ENCODE assay signal across 8 cellular contexts in genomic region chr1:1115830-1116700, GRCh38. TPM values are rescaled to one million over a fixed set of nuclear protein-coding genes. Genes with fewer than 3 reads are reported as not detected.
A peak's percentile ranks its signal among the peaks of the same experiment; 100 is the strongest.
DNase-seq lines count a peak whose midpoint lies in the region; ATAC-seq and FAIRE-seq lines count a peak whose summit lies in the region.

TSS of gene C1orf159 (minus strand) at chr1:1116089. CDS start at chr1:1091543, 24,546 bp downstream.

- under 1% methylated on average over 104 of the region's 124 CpGs for WGBS in mesenchymal stem cell

- H3K36me3 ChIP-seq in NT2/D1 (ENCODE audit: insufficient read depth, insufficient read length, low read length) (peaks cover 19% of the 10 kb centered on the region), endocrine pancreas (ENCODE audit: control insufficient read depth, insufficient read depth, low read length) (no peaks in the 10 kb centered on the region), mesenchymal stem cell (ENCODE audit: control insufficient read depth in 1 of 2, insufficient read depth in 2 of 2, low read depth in 1 of 2, low read length in 2 of 2) (peaks cover 4 to 24% of the 10 kb centered on the region in 2 experiments)

- H3K4me2 ChIP-seq in mesenchymal stem cell (ENCODE audit: low read length, poor library complexity, severe bottlenecking) = peak within 1 kb of the TSS; percentile 99

- H3K79me1 ChIP-seq in mesenchymal stem cell (replicated peaks; ENCODE audit: low read length, poor library complexity, severe bottlenecking) = peaks cover 36% of the 10 kb centered on the region

- H3K9ac ChIP-seq in NT2/D1 (ENCODE audit: insufficient read length, low read depth) = peak within 1 kb of the TSS; percentile 82
- peak within 1 kb of the TSS; percentile 61 for H3K9ac ChIP-seq in endocrine pancreas (ENCODE audit: control insufficient read depth, insufficient read depth, low read length)
- peak within 1 kb of the TSS; percentile 74 for H3K9ac ChIP-seq in mesenchymal stem cell (ENCODE audit: low read length)

- H2AFZ ChIP-seq in mesenchymal stem cell (ENCODE audit: low read depth, low read length) = peak within 1 kb of the TSS; percentile 89

- H4K8ac ChIP-seq in mesenchymal stem cell (ENCODE audit: low read length) = peak within 1 kb of the TSS; percentile 79

- H3K27me3 ChIP-seq in NT2/D1 (ENCODE audit: insufficient read depth, insufficient read length) = peaks cover 27% of the 10 kb centered on the region
- no peaks in the 10 kb centered on the region for H3K27me3 ChIP-seq in endocrine pancreas (ENCODE audit: control insufficient read depth, insufficient read depth, low read length)
- H3K27me3 ChIP-seq in mesenchymal stem cell (ENCODE audit: control insufficient read depth in 1 of 2, insufficient read depth in 1 of 2, low read length in 2 of 2) = peaks cover 15 to 29% of the 10 kb centered on the region in 2 experiments

- no peak within 1 kb of the TSS for H2BK120ac ChIP-seq in mesenchymal stem cell (ENCODE audit: low read depth, low read length)

- no peak within 1 kb of the TSS for H2AK5ac ChIP-seq in mesenchymal stem cell (ENCODE audit: low read length, severe bottlenecking)

- H4K91ac ChIP-seq in mesenchymal stem cell (ENCODE audit: low read length) = no peak within 1 kb of the TSS

- no peak within 1 kb of the TSS for H3K23ac ChIP-seq in mesenchymal stem cell (ENCODE audit: low read length in 2 of 2)

- no peak within 1 kb of the TSS for H3K27ac ChIP-seq in mesenchymal stem cell (ENCODE audit: low read length, poor library complexity, severe bottlenecking)

- peak within 1 kb of the TSS in 1 of 2 experiments; percentile 62 for H3K4ac ChIP-seq in mesenchymal stem cell (ENCODE audit: low read depth in 1 of 2, low read length in 2 of 2)

- DNase-seq in COLO668 (lab: John Stamatoyannopoulos, UW; ENCODE audit: unreplicated experiment) (peak; percentile 100), HTR-8/SVneo (ENCODE audit: insufficient read length, low spot score) (peak; percentile 98), NT2/D1 (ENCODE audit: low read depth, low spot score) (peak; percentile 90), mesenchymal stem cell (peak; percentile 98)
- peak; percentile 90 to 99 (median 94) for DNase-seq in activated CD8-positive, alpha-beta memory T cell treated with anti-CD3 and anti-CD28 coated beads for 48 hours (ENCODE audit: low read depth in 2 of 3, low spot score in 2 of 3)
- peak; percentile 97 for DNase-seq in stimulated activated CD8-positive, alpha-beta memory T cell treated with anti-CD3 and anti-CD28 coated beads, Interleukin-12 subunit alpha, Interleukin-12 subunit beta, amount 100 ng/mL, for 24 hours (ENCODE audit: extremely low read depth)

- ATAC-seq in GM21367 (IDR thresholded peaks at IDR 0.05; ENCODE audit: unreplicated experiment) = peak; percentile 88

- H3K4me3 ChIP-seq in NT2/D1 (ENCODE audit: insufficient read length, low read depth) (peak within 1 kb of the TSS; percentile 63), endocrine pancreas (ENCODE audit: control insufficient read depth, insufficient read depth, low read length) (no peak within 1 kb of the TSS), mesenchymal stem cell (ENCODE audit: insufficient read depth in 1 of 2, low read depth in 1 of 2, low read length in 2 of 2) (peak within 1 kb of the TSS; percentile 80 to 93)

- peaks cover 5% of the 10 kb centered on the region; the same call in 1 of the 2 replicates for H3K9me3 ChIP-seq in NT2/D1 (ENCODE audit: insufficient read depth, low read length)
- H3K9me3 ChIP-seq in endocrine pancreas (ENCODE audit: control insufficient read depth, low read length) = no peaks in the 10 kb centered on the region
- H3K9me3 ChIP-seq in mesenchymal stem cell (ENCODE audit: control insufficient read depth, low read length) = no peaks in the 10 kb centered on the region

- H2BK5ac ChIP-seq in mesenchymal stem cell (ENCODE audit: low read depth, low read length, poor library complexity, severe bottlenecking) = no peak within 1 kb of the TSS

- H3K14ac ChIP-seq in mesenchymal stem cell (ENCODE audit: low read length in 2 of 2) = peak within 1 kb of the TSS in 1 of 2 experiments; percentile 62

- peak within 1 kb of the TSS in 1 of 2 experiments; percentile 82 for H3K18ac ChIP-seq in mesenchymal stem cell (ENCODE audit: low read depth in 1 of 2, low read length in 2 of 2)

- peaks cover 4% of the 10 kb centered on the region for H3K4me1 ChIP-seq in NT2/D1 (ENCODE audit: insufficient read depth, insufficient read length)
- no peaks in the 10 kb centered on the region for H3K4me1 ChIP-seq in endocrine pancreas (ENCODE audit: control insufficient read depth, insufficient read depth, low read length)
- peaks cover 13% of the 10 kb centered on the region for H3K4me1 ChIP-seq in mesenchymal stem cell (ENCODE audit: control insufficient read depth, insufficient read depth, low read depth, low read length)

- no peak within 1 kb of the TSS for H2BK15ac ChIP-seq in mesenchymal stem cell (ENCODE audit: low read depth, poor library complexity, severe bottlenecking)

- FAIRE-seq in HTR-8/SVneo (lab: Jason Lieb, UNC) = peak; percentile 85

- no peak within 1 kb of the TSS for H2BK12ac ChIP-seq in mesenchymal stem cell (ENCODE audit: low read length in 2 of 2)

RNA-seq across cellular contexts. Expression of gene C1orf159, which starts in this region (rescaled TPM):
- polyA plus RNA-seq in mesenchymal stem cell (2013, experiment 1 of 2) = 7.6 TPM
- 7.7 TPM for polyA plus RNA-seq in mesenchymal stem cell (2013, experiment 2 of 2)
